8 cellular contexts compared by ENCODE assay signal in the genomic region with DNA sequence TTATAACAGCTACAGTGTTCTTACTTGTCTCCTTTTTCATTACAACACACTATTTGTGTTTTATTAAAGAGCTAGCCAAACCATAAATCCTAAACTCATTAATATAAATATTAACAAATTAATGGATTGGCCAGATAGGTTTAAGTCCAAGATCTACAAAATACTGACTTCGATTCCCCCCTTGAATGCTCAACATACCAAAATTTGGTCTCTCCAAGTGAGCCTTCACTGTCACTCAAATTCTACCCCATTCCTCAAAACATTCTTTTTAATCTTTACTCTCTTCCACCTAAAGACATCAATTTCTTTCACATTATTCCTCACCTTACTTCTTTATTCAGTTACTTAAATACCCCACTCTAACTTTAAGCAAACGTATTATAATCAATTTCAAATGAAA.
"Had no signal": no experiment of that assay in that cellular context is flagged by ENCODE, and none has a peak within 500 bp of the region (broad histone marks: within the 10 kb centered on the region; RNA-seq: fewer than 3 reads in every experiment).

No MANE protein-coding gene starts in this region.

- H3K27ac ChIP-seq: GM23248 had no signal

- H3K36me3 ChIP-seq: HAP-1 had no signal

- H3K9me3 ChIP-seq: HAP-1 had no signal

- H3K4me1 ChIP-seq: HAP-1 had no signal

- H3K4me3 ChIP-seq: GM23248, GM23338, HAP-1 had no signal

- DNase-seq: GM23248, GOT3, H7, H9, HCEC 1CT, HFFc6 had no signal
